Comparison of ENCODE assay signal across 8 cellular contexts in genomic region chr1:21334214-21335087, GRCh38. TPM values are rescaled to one million over a fixed set of nuclear protein-coding genes. Genes with fewer than 3 reads are reported as not detected.
A peak's percentile ranks its signal among the peaks of the same experiment; 100 is the strongest.
DNase-seq lines count a peak whose midpoint lies in the region; ATAC-seq, FAIRE-seq and TF ChIP-seq lines count a peak whose summit lies in the region.

No MANE protein-coding gene starts in this region.

- DNase-seq in GM03348 (ENCODE audit: low spot score) (peak; percentile 87), H54 (ENCODE audit: insufficient read length, low spot score) (peak; percentile 47), MG63 (peak; percentile 41), choroid plexus epithelial cell (ENCODE audit: low read depth) (peak; percentile 88), lung (ENCODE audit: low spot score) (peak; percentile 80), NCI-H1105 (lab: John Stamatoyannopoulos, UW) (no peak)
- peak; percentile 38 to 60 for DNase-seq in activated CD4-positive, alpha-beta T cell treated with anti-CD3 and anti-CD28 coated beads for 24 hours (ENCODE audit: low read depth in 2 of 2)
- DNase-seq in stimulated activated CD8-positive, alpha-beta memory T cell treated with anti-CD3 and anti-CD28 coated beads, Interleukin-12 subunit alpha, Interleukin-12 subunit beta, amount 100 ng/mL, for 4 hours (ENCODE audit: low read depth) = peak; percentile 64

- H3K27ac ChIP-seq in lung (ENCODE audit: low read depth in 1 of 2, low read length in 1 of 2) = peak overlapping the region; percentile 13 to 90

- TF ChIP-seq POLR2A in H54 (IDR thresholded peaks at IDR 0.05; ENCODE audit: low read depth, low read length) = peak; percentile 40

- H3K4me1 ChIP-seq in lung (ENCODE audit: control insufficient read depth in 2 of 2, insufficient read depth in 2 of 2, low read length in 2 of 2) = peaks cover 17 to 50% of the 10 kb centered on the region in 2 donors

- H3K36me3 ChIP-seq in MG63 (no peaks in the 10 kb centered on the region), lung (ENCODE audit: control insufficient read depth in 2 of 2, insufficient read depth in 2 of 2, low read length in 2 of 2) (no peaks in the 10 kb centered on the region)

- H3K9me3 ChIP-seq in MG63 (no peaks in the 10 kb centered on the region), lung (ENCODE audit: control insufficient read depth in 2 of 2, insufficient read depth in 1 of 2, low read length in 1 of 2) (no peaks in the 10 kb centered on the region)

- ATAC-seq in lung (ENCODE audit: insufficient read depth, low FRiP score) = peak; percentile 68

- H3K4me3 ChIP-seq in MG63 (no peak overlapping the region), choroid plexus epithelial cell (ENCODE audit: low read depth, low read length) (peak overlapping the region; percentile 46), lung (no peak overlapping the region)

- 7 to 10% methylated on average over 20 of the region's 20 CpGs for WGBS in lung, 2 donors

- TF ChIP-seq CTCF in choroid plexus epithelial cell (conservative IDR thresholded peaks at IDR 0.05; ENCODE audit: low read depth, low read length) (peak; percentile 95), lung (IDR thresholded peaks at IDR 0.05; ENCODE audit: control extremely low read depth, extremely low read depth) (peak; percentile 57)

- no peaks in the 10 kb centered on the region for H3K27me3 ChIP-seq in MG63
- no peaks in the 10 kb centered on the region for H3K27me3 ChIP-seq in lung (ENCODE audit: control insufficient read depth, insufficient read depth)

- FAIRE-seq in H54 (lab: Jason Lieb, UNC) = peak; percentile 92

RNA-seq across cellular contexts. Expression of gene ECE1, which starts 44.2 kb away (rescaled TPM):
- 10.5 and 11.4 TPM in 2 replicates for total RNA-seq in MG63 (2014; rRNA removed; shearing (Covaris generic); ENCODE audit: low replicate concordance)
- total RNA-seq in lung = 100 to 1,000 TPM; 105 to 129 TPM
- 100 to 1,000 TPM in 1 of 2 donors, 10 to 100 TPM in 1; 55.7 to 104 TPM for polyA plus RNA-seq in lung
